ENCODE assay signal across 7 cellular contexts in genomic region chr14:23056257-23056955, GRCh38. TPM values are rescaled to one million over a fixed set of nuclear protein-coding genes. Genes with fewer than 3 reads are reported as not detected.
DNase-seq lines count a peak whose midpoint lies in the region; ATAC-seq lines count a peak whose summit lies in the region.

No MANE protein-coding gene starts in this region.

- H3K4me1 Mint-ChIP-seq in activated CD4-positive, alpha-beta T cell treated with anti-CD3 and anti-CD28 coated beads for 36 hours: peaks cover 15% of the 10 kb centered on the region
- H3K4me1 Mint-ChIP-seq in stimulated activated memory B cell treated with anti-CD40 and anti-IgM and Interleukin-4, amounts not matched to agents 10 μg/mL and 1 μg/mL and 100 μg/mL, for 72 hours: peaks cover 25% of the 10 kb centered on the region

- no peak overlapping the region for H3K27ac ChIP-seq in effector memory CD4-positive, alpha-beta T cell (ENCODE audit: insufficient read depth, low read length, poor library complexity, severe bottlenecking)

- H3K4me3 ChIP-seq in effector memory CD4-positive, alpha-beta T cell (ENCODE audit: insufficient read depth, low read depth, low read length, poor library complexity, severe bottlenecking): peak overlapping the region; percentile 83

- CTCF ChIA-PET in activated CD4-positive, alpha-beta T cell treated with anti-CD3 and anti-CD28 coated beads for 36 hours (lab: Charles Lee): interaction anchor here (0.6 to 19.3 kb wide), 13 partner anchors 12 to 486 kb away, joined by 3 to 751 read pairs (median 4); partner anchors contain the start of genes AJUBA and HAUS4

- POLR2A ChIA-PET in activated CD4-positive, alpha-beta T cell treated with anti-CD3 and anti-CD28 coated beads for 36 hours (lab: Charles Lee): interaction anchor here (1.0 kb wide), 1 partner anchor 70 kb away, joined by 3 read pairs; no protein-coding TSS in a partner anchor

- H3K27ac Mint-ChIP-seq in activated CD4-positive, alpha-beta T cell treated with anti-CD3 and anti-CD28 coated beads for 36 hours: peak overlapping the region; percentile 2
- H3K27ac Mint-ChIP-seq in stimulated activated memory B cell treated with anti-CD40 and anti-IgM and Interleukin-4, amounts not matched to agents 10 μg/mL and 1 μg/mL and 100 μg/mL, for 72 hours: peak overlapping the region; percentile 53

- H3K4me3 Mint-ChIP-seq in activated CD4-positive, alpha-beta T cell treated with anti-CD3 and anti-CD28 coated beads for 36 hours: peak overlapping the region; percentile 49
- H3K4me3 Mint-ChIP-seq in stimulated activated memory B cell treated with anti-CD40 and anti-IgM and Interleukin-4, amounts not matched to agents 10 μg/mL and 1 μg/mL and 100 μg/mL, for 72 hours: peak overlapping the region; percentile 73

- H3K27me3 ChIP-seq in effector memory CD4-positive, alpha-beta T cell (replicated peaks; ENCODE audit: control insufficient read depth, insufficient read depth, low read length, poor library complexity, severe bottlenecking): no peaks in the 10 kb centered on the region

- peaks cover 21% of the 10 kb centered on the region for H3K36me3 Mint-ChIP-seq in activated CD4-positive, alpha-beta T cell treated with anti-CD3 and anti-CD28 coated beads for 36 hours (ENCODE audit: low read depth)
- peaks cover 24% of the 10 kb centered on the region for H3K36me3 Mint-ChIP-seq in stimulated activated memory B cell treated with anti-CD40 and anti-IgM and Interleukin-4, amounts not matched to agents 10 μg/mL and 1 μg/mL and 100 μg/mL, for 72 hours

- peaks cover 27% of the 10 kb centered on the region for H3K36me3 ChIP-seq in effector memory CD4-positive, alpha-beta T cell (ENCODE audit: control insufficient read depth, insufficient read depth, low read length)

- peak; percentile 80 for DNase-seq in activated CD4-positive, alpha-beta T cell treated with anti-CD3 and anti-CD28 coated beads for 36 hours
- peak; percentile 36 to 54 (median 47) for DNase-seq in effector memory CD4-positive, alpha-beta T cell
- peak; percentile 61 for DNase-seq in mucosa of gallbladder (ENCODE audit: low spot score)

- ATAC-seq in GM19023 (IDR thresholded peaks at IDR 0.05; ENCODE audit: unreplicated experiment) (peak; percentile 69), HG03439 (IDR thresholded peaks at IDR 0.05; ENCODE audit: unreplicated experiment) (peak; percentile 50), HG03097 (IDR thresholded peaks at IDR 0.05; ENCODE audit: low FRiP score, unreplicated experiment) (no peak)
- ATAC-seq in activated CD4-positive, alpha-beta T cell treated with anti-CD3 and anti-CD28 coated beads for 36 hours: peak; percentile 61
- peak; percentile 82 for ATAC-seq in stimulated activated memory B cell treated with anti-CD40 and anti-IgM and Interleukin-4, amounts not matched to agents 10 μg/mL and 1 μg/mL and 100 μg/mL, for 72 hours

- H3K4me1 ChIP-seq in effector memory CD4-positive, alpha-beta T cell (ENCODE audit: control insufficient read depth, insufficient read depth, low read length, poor library complexity, severe bottlenecking): peaks cover 11% of the 10 kb centered on the region

- intact Hi-C loops in activated CD4-positive, alpha-beta T cell treated with anti-CD3 and anti-CD28 coated beads for 36 hours (cut with DNase I, micrococcal nuclease): loop anchor here (1.0 to 5.0 kb wide), 3 partner anchors 21 to 128 kb away; partner anchors contain the start of gene PRMT5 (in 1 of the 2)

- H3K9me3 Mint-ChIP-seq in activated CD4-positive, alpha-beta T cell treated with anti-CD3 and anti-CD28 coated beads for 36 hours (ENCODE audit: low read depth): no peaks in the 10 kb centered on the region
- no peaks in the 10 kb centered on the region for H3K9me3 Mint-ChIP-seq in stimulated activated memory B cell treated with anti-CD40 and anti-IgM and Interleukin-4, amounts not matched to agents 10 μg/mL and 1 μg/mL and 100 μg/mL, for 72 hours

- no peaks in the 10 kb centered on the region for H3K9me3 ChIP-seq in effector memory CD4-positive, alpha-beta T cell (ENCODE audit: control insufficient read depth, low read length)

- no peaks in the 10 kb centered on the region for H3K27me3 Mint-ChIP-seq in activated CD4-positive, alpha-beta T cell treated with anti-CD3 and anti-CD28 coated beads for 36 hours
- peaks cover 12% of the 10 kb centered on the region for H3K27me3 Mint-ChIP-seq in stimulated activated memory B cell treated with anti-CD40 and anti-IgM and Interleukin-4, amounts not matched to agents 10 μg/mL and 1 μg/mL and 100 μg/mL, for 72 hours

RNA-seq across cellular contexts. Expression of gene CDH24, which starts 0.9 kb away (rescaled TPM):
- total RNA-seq in activated CD4-positive, alpha-beta T cell treated with anti-CD3 and anti-CD28 coated beads for 36 hours: 1 to 10 TPM in 1 of 2 experiments, under 1 TPM in 1; 0.82 to 1.1 TPM
- 22.1 TPM for total RNA-seq in mucosa of gallbladder

RNA-seq across cellular contexts. Expression of gene PSMB11, which starts 14.4 kb away (rescaled TPM):
- total RNA-seq in activated CD4-positive, alpha-beta T cell treated with anti-CD3 and anti-CD28 coated beads for 36 hours: not detected
- total RNA-seq in mucosa of gallbladder: not detected

RNA-seq across cellular contexts. Expression of gene PSMB5, which starts 21.7 kb away (rescaled TPM):
- total RNA-seq in activated CD4-positive, alpha-beta T cell treated with anti-CD3 and anti-CD28 coated beads for 36 hours: 100 to 1,000 TPM; 104 to 129 TPM
- 103 TPM for total RNA-seq in mucosa of gallbladder

RNA-seq across cellular contexts. Expression of gene ACIN1, which starts 38.5 kb away (rescaled TPM):
- total RNA-seq in activated CD4-positive, alpha-beta T cell treated with anti-CD3 and anti-CD28 coated beads for 36 hours: 100 to 1,000 TPM; 160 to 215 TPM
- 196 TPM for total RNA-seq in mucosa of gallbladder

RNA-seq across cellular contexts. Expression of gene C14orf119, which starts 38.9 kb away (rescaled TPM):
- 10 to 100 TPM; 43.8 to 51.5 TPM for total RNA-seq in activated CD4-positive, alpha-beta T cell treated with anti-CD3 and anti-CD28 coated beads for 36 hours
- 46.1 TPM for total RNA-seq in mucosa of gallbladder

Comparison
In these comparisons a context has a peak if more than half of its experiments do, and no peak if none do; other contexts are left out.
1. RNA of gene CDH24, which starts 0.9 kb away (total RNA-seq): 22.1 TPM in mucosa of gallbladder (single experiment); 0.82 to 1.1 TPM in activated CD4-positive, alpha-beta T cell treated with anti-CD3 and anti-CD28 coated beads for 36 hours; every median in the first group is over 10 times any median in the second.
2. Peak in every context shown above with its lines, with median percentiles within 50 percentile points of each other: DNase-seq.